ENCODE assay signal across 31 cellular contexts in the genomic region with DNA sequence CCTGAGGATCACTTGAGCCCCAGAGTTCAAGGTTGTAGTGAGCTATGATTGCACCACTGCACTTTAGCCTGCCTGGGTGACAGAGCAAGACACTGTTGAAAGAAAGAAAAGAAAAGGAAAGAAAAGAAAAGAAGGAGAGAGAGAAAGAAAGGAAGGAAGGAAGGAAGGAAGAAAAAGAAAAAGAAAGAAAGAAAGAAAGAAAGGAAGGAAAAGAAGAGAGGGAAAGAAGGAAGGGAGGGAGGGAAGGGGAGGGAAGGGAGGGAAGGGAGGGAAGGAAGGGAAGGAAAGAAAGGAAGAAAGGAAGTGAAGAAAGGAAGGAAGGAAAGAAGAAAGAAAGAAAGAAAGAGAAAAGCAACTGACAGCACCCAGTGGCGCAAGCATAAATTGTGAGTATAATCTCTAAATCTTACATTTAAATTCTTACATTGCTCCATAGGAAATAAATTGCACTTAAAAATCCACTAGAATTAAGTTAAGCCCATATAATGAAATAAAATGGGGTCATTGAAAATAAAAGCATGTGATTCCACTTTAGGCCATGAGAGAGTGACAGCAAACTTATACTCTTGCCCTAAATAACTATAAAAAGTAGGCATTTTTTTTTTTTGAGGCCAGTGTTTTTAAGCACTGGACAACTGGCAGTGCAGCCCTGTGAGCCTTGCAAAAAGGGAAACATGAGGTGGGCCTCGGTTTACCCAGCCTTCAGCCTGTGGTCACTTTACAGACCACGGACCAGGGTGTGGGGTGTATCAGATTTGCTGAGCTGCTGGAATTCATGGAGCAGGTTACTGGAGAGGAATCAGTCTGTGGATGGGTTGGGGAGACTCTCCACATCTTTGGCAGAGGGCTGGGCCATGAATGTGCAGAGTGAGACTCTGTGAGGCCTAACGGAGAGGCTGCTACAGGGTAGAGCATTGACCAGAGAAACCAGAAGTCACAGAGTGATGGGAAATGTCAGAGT.
"Had no signal": no experiment of that assay in that cellular context is flagged by ENCODE, and none has a peak within 500 bp of the region (broad histone marks: within the 10 kb centered on the region; RNA-seq: fewer than 3 reads in every experiment).

No MANE protein-coding gene starts in this region.

- H3K27ac Mint-ChIP-seq: activated B cell treated with CpG ODN at 0.5 μM for 24 hours; activated CD8-positive, alpha-beta T cell treated with anti-CD3 and anti-CD28 coated beads for 36 hours; activated naive CD4-positive, alpha-beta T cell treated with anti-CD3 and anti-CD28 coated beads, Interleukin-2, amount 10 ng/mL, durations not matched to agents 7 days and 5 days; activated naive CD4-positive, alpha-beta T cell treated with anti-CD3 and anti-CD28 coated beads, Interleukin-2, amount 50 U/mL, for 72 hours; activated naive CD8-positive, alpha-beta T cell treated with anti-CD3 and anti-CD28 coated beads, Interleukin-2, amount 10 ng/mL, durations not matched to agents 7 days and 5 days; dendritic cell treated with granulocyte-macrophage colony-stimulating factor and Interleukin-4, amounts not matched to agents 40 ng/mL and 50 ng/mL, for 4 days; endodermal cell; T-helper 1 cell treated with Interleukin-12 subunit alpha and Interleukin-12 subunit beta and Interleukin-4 antibody, amounts not matched to agents 30 μg/mL and 1 μg/mL, for 36 hours; T-helper 2 cell treated with Interferon-gamma antibody and Interleukin-4, amounts not matched to agents 5 μg/mL and 100 μg/mL, for 36 hours had no signal

- H3K9me3 Mint-ChIP-seq: activated B cell treated with CpG ODN at 0.5 μM for 24 hours; activated CD8-positive, alpha-beta T cell treated with anti-CD3 and anti-CD28 coated beads for 36 hours; activated naive CD4-positive, alpha-beta T cell treated with anti-CD3 and anti-CD28 coated beads, Interleukin-2, amount 10 ng/mL, durations not matched to agents 7 days and 5 days; activated naive CD4-positive, alpha-beta T cell treated with anti-CD3 and anti-CD28 coated beads, Interleukin-2, amount 50 U/mL, for 72 hours; activated naive CD8-positive, alpha-beta T cell treated with anti-CD3 and anti-CD28 coated beads, Interleukin-2, amount 10 ng/mL, durations not matched to agents 7 days and 5 days; central memory CD8-positive, alpha-beta T cell; dendritic cell treated with granulocyte-macrophage colony-stimulating factor and Interleukin-4, amounts not matched to agents 40 ng/mL and 50 ng/mL, for 4 days; endodermal cell; T-helper 1 cell treated with Interleukin-12 subunit alpha and Interleukin-12 subunit beta and Interleukin-4 antibody, amounts not matched to agents 30 μg/mL and 1 μg/mL, for 36 hours; T-helper 2 cell treated with Interferon-gamma antibody and Interleukin-4, amounts not matched to agents 5 μg/mL and 100 μg/mL, for 36 hours had no signal

- H3K36me3 Mint-ChIP-seq: activated naive CD4-positive, alpha-beta T cell treated with anti-CD3 and anti-CD28 coated beads, Interleukin-2, amount 10 ng/mL, durations not matched to agents 7 days and 5 days; activated naive CD4-positive, alpha-beta T cell treated with anti-CD3 and anti-CD28 coated beads, Interleukin-2, amount 50 U/mL, for 72 hours; activated naive CD8-positive, alpha-beta T cell treated with anti-CD3 and anti-CD28 coated beads, Interleukin-2, amount 10 ng/mL, durations not matched to agents 7 days and 5 days had no signal

- ATAC-seq: activated CD4-positive, CD25-positive, alpha-beta regulatory T cell treated with anti-CD3 and anti-CD28 coated beads, Interleukin-2, amount 50 U/mL, for 24 hours; activated CD8-positive, alpha-beta T cell treated with anti-CD3 and anti-CD28 coated beads for 36 hours; activated naive CD4-positive, alpha-beta T cell treated with anti-CD3 and anti-CD28 coated beads, Interleukin-2, amount 50 U/mL, for 72 hours; esophagus mucosa had no signal

- H3K36me3 ChIP-seq: brain microvascular endothelial cell, WERI-Rb-1 had no signal

- H3K4me3 Mint-ChIP-seq: activated B cell treated with CpG ODN at 0.5 μM for 24 hours; activated CD8-positive, alpha-beta T cell treated with anti-CD3 and anti-CD28 coated beads for 36 hours; activated naive CD4-positive, alpha-beta T cell treated with anti-CD3 and anti-CD28 coated beads, Interleukin-2, amount 10 ng/mL, durations not matched to agents 7 days and 5 days; activated naive CD8-positive, alpha-beta T cell treated with anti-CD3 and anti-CD28 coated beads, Interleukin-2, amount 10 ng/mL, durations not matched to agents 7 days and 5 days; central memory CD8-positive, alpha-beta T cell; dendritic cell treated with granulocyte-macrophage colony-stimulating factor and Interleukin-4, amounts not matched to agents 40 ng/mL and 50 ng/mL, for 4 days; endodermal cell; T-helper 1 cell treated with Interleukin-12 subunit alpha and Interleukin-12 subunit beta and Interleukin-4 antibody, amounts not matched to agents 30 μg/mL and 1 μg/mL, for 36 hours; T-helper 2 cell treated with Interferon-gamma antibody and Interleukin-4, amounts not matched to agents 5 μg/mL and 100 μg/mL, for 36 hours had no signal

- H3K4me3 ChIP-seq: coronary artery, dorsolateral prefrontal cortex had no signal

- H3K4me1 Mint-ChIP-seq: activated naive CD4-positive, alpha-beta T cell treated with anti-CD3 and anti-CD28 coated beads, Interleukin-2, amount 10 ng/mL, durations not matched to agents 7 days and 5 days; activated naive CD8-positive, alpha-beta T cell treated with anti-CD3 and anti-CD28 coated beads, Interleukin-2, amount 10 ng/mL, durations not matched to agents 7 days and 5 days; central memory CD8-positive, alpha-beta T cell had no signal

- FAIRE-seq: astrocyte, bronchial epithelial cell, frontal cortex had no signal

- DNase-seq: activated B cell treated with CpG ODN at 0.5 μM for 24 hours; activated CD4-positive, alpha-beta T cell treated with anti-CD3 and anti-CD28 coated beads for 48 hours; activated CD4-positive, alpha-beta T cell treated with anti-CD3 and anti-CD28 coated beads, Interleukin-2, amount 50 U/mL, for 1 hour; activated CD4-positive, alpha-beta T cell treated with anti-CD3 and anti-CD28 coated beads, Interleukin-2, amount 50 U/mL, for 48 hours; activated CD8-positive, alpha-beta memory T cell treated with anti-CD3 and anti-CD28 coated beads for 24 hours; activated CD8-positive, alpha-beta T cell treated with anti-CD3 and anti-CD28 coated beads for 36 hours; activated gamma-delta T cell; activated naive CD4-positive, alpha-beta T cell; activated naive CD4-positive, alpha-beta T cell treated with anti-CD3 and anti-CD28 coated beads, Interleukin-2, amount 10 ng/mL, durations not matched to agents 7 days and 5 days; activated naive CD8-positive, alpha-beta T cell treated with anti-CD3 and anti-CD28 coated beads, Interleukin-2, amount 10 ng/mL, durations not matched to agents 7 days and 5 days; activated T-cell treated with anti-CD3 and anti-CD28 coated beads, Interleukin-2, amount 50 U/mL, for 1 hour; activated T-cell treated with anti-CD3 and anti-CD28 coated beads, Interleukin-2, amount 50 U/mL, for 48 hours; brain microvascular endothelial cell; dorsolateral prefrontal cortex; effector memory CD4-positive, alpha-beta T cell; endodermal cell; foreskin fibroblast; head of caudate nucleus; T1000; WERI-Rb-1 had no signal

- H3K27ac ChIP-seq: brain microvascular endothelial cell, coronary artery, dorsolateral prefrontal cortex, WERI-Rb-1 had no signal

- H3K27me3 Mint-ChIP-seq: activated B cell treated with CpG ODN at 0.5 μM for 24 hours; activated CD8-positive, alpha-beta T cell treated with anti-CD3 and anti-CD28 coated beads for 36 hours; activated naive CD8-positive, alpha-beta T cell treated with anti-CD3 and anti-CD28 coated beads, Interleukin-2, amount 10 ng/mL, durations not matched to agents 7 days and 5 days; central memory CD8-positive, alpha-beta T cell; dendritic cell treated with granulocyte-macrophage colony-stimulating factor and Interleukin-4, amounts not matched to agents 40 ng/mL and 50 ng/mL, for 4 days had no signal

- H3K27me3 ChIP-seq: brain microvascular endothelial cell, dorsolateral prefrontal cortex had no signal
